18 cellular contexts compared by ENCODE assay signal in the genomic region with DNA sequence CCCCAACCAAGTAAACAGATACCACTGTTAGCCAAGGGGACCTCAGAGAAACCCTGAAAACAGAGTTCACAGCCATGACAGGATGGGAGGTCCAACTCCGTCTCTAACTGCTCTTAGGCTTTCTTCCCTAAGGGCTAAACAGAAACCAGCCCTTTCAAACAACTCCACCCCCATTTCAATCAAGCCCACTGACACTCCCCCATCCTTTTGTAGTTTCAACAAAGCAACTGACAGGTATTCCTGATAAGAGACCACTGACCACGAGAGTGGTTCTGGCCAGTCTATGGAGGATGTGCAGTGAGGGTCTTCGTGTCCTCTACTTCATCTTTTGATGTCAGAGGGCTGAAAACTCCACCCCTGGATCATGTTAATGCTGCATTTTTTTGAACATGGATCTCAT.
"Had no signal": no experiment of that assay in that cellular context is flagged by ENCODE, and none has a peak within 500 bp of the region (broad histone marks: within the 10 kb centered on the region; RNA-seq: fewer than 3 reads in every experiment).

No MANE protein-coding gene starts in this region.

- H3K27me3 ChIP-seq: body of pancreas, colonic mucosa, gastroesophageal sphincter, heart right ventricle, tibial nerve, vagina had no signal

- H3K79me2 ChIP-seq: parathyroid adenoma had no signal

- H3K27me3 Mint-ChIP-seq: activated naive CD8-positive, alpha-beta T cell; T-cell had no signal

- H3K4me3 Mint-ChIP-seq: activated naive CD8-positive, alpha-beta T cell; T-cell had no signal

- DNase-seq: activated CD4-positive, alpha-beta T cell treated with anti-CD3 and anti-CD28 coated beads for 4 hours; activated effector memory CD4-positive, alpha-beta T cell treated with anti-CD3 and anti-CD28 coated beads, Interleukin-2, amount 50 U/mL, for 16 hours; amygdala; body of pancreas; central memory CD4-positive, alpha-beta T cell; colonic mucosa; heart right ventricle; left colon; lower lobe of right lung; stimulated activated CD4-positive, alpha-beta T cell treated with anti-CD3 and anti-CD28 coated beads, Interleukin-2, amount 100 ng/mL, for 24 hours; stimulated activated naive CD4-positive, alpha-beta T cell treated with Interleukin-2 at 50 U/mL for 16 hours; substantia nigra; T-cell had no signal

- H3K36me3 Mint-ChIP-seq: activated naive CD8-positive, alpha-beta T cell; T-cell had no signal

- H2AFZ ChIP-seq: parathyroid adenoma had no signal

- H3K36me3 ChIP-seq: colonic mucosa, gastroesophageal sphincter, heart right ventricle, lower lobe of right lung, tibial nerve, vagina had no signal

- ATAC-seq: body of pancreas, gastroesophageal sphincter, heart right ventricle, left colon, lower lobe of right lung, T-cell had no signal

- H3K4me3 ChIP-seq: body of pancreas, colonic mucosa, gastroesophageal sphincter, heart right ventricle, lower lobe of right lung, tibial nerve, vagina had no signal

- H3K9ac ChIP-seq: parathyroid adenoma had no signal

- H3K9me3 Mint-ChIP-seq: T-cell had no signal

- H3K27ac Mint-ChIP-seq: activated naive CD8-positive, alpha-beta T cell; T-cell had no signal

- H3K9me3 ChIP-seq: body of pancreas, colonic mucosa, gastroesophageal sphincter, heart right ventricle, lower lobe of right lung, tibial nerve, vagina had no signal

- H3K4me1 ChIP-seq: body of pancreas, gastroesophageal sphincter, lower lobe of right lung, tibial nerve, vagina had no signal
